ENCODE assay signal across 19 cellular contexts in genomic region chr2:220144411-220144810, GRCh38.
DNase-seq lines count a peak whose midpoint lies in the region; ATAC-seq and TF ChIP-seq lines count a peak whose summit lies in the region.
"Had no signal": no experiment of that assay in that cellular context is flagged by ENCODE, and none has a peak within 500 bp of the region (broad histone marks: within the 10 kb centered on the region; RNA-seq: fewer than 3 reads in every experiment).

No MANE protein-coding gene starts in this region.

- no peaks in the 10 kb centered on the region for H3K36me3 Mint-ChIP-seq in stimulated activated memory B cell treated with anti-CD40 and anti-IgM and Interleukin-4, amounts not matched to agents 10 μg/mL and 1 μg/mL and 100 μg/mL, for 72 hours

- no peak overlapping the region for H3K4me3 Mint-ChIP-seq in stimulated activated memory B cell treated with anti-CD40 and anti-IgM and Interleukin-4, amounts not matched to agents 10 μg/mL and 1 μg/mL and 100 μg/mL, for 72 hours
- H3K4me3 Mint-ChIP-seq: activated naive CD8-positive, alpha-beta T cell treated with anti-CD3 and anti-CD28 coated beads for 36 hours; dendritic cell treated with granulocyte-macrophage colony-stimulating factor and Interleukin-4, amounts not matched to agents 40 ng/mL and 50 ng/mL, for 4 days had no signal

- H3K4me3 ChIP-seq in choroid plexus epithelial cell (ENCODE audit: low read depth, low read length): no peak overlapping the region
- H3K4me3 ChIP-seq: K562, thoracic aorta had no signal

- H3K27ac Mint-ChIP-seq in stimulated activated memory B cell treated with anti-CD40 and anti-IgM and Interleukin-4, amounts not matched to agents 10 μg/mL and 1 μg/mL and 100 μg/mL, for 72 hours: no peak overlapping the region
- H3K27ac Mint-ChIP-seq: activated naive CD8-positive, alpha-beta T cell treated with anti-CD3 and anti-CD28 coated beads for 36 hours; dendritic cell treated with granulocyte-macrophage colony-stimulating factor and Interleukin-4, amounts not matched to agents 40 ng/mL and 50 ng/mL, for 4 days had no signal

- no peaks in the 10 kb centered on the region for H3K27me3 Mint-ChIP-seq in stimulated activated memory B cell treated with anti-CD40 and anti-IgM and Interleukin-4, amounts not matched to agents 10 μg/mL and 1 μg/mL and 100 μg/mL, for 72 hours
- H3K27me3 Mint-ChIP-seq: dendritic cell treated with granulocyte-macrophage colony-stimulating factor and Interleukin-4, amounts not matched to agents 40 ng/mL and 50 ng/mL, for 4 days had no signal

- DNase-seq in Daoy (ENCODE audit: low read depth) (peak; percentile 40), M059J (ENCODE audit: low read depth) (peak; percentile 82), choroid plexus epithelial cell (ENCODE audit: low read depth) (peak; percentile 22), myocyte (ENCODE audit: low read depth) (peak; percentile 41), NCI-H187 (lab: John Stamatoyannopoulos, UW) (no peak), DMS 273 (lab: John Stamatoyannopoulos, UW; ENCODE audit: unreplicated experiment) (no peak)
- DNase-seq: activated CD4-positive, CD25-positive, alpha-beta regulatory T cell treated with anti-CD3 and anti-CD28 coated beads, Interleukin-2, amount 50 U/mL, for 72 hours; activated naive CD8-positive, alpha-beta T cell treated with anti-CD3 and anti-CD28 coated beads for 36 hours; glutamatergic neuron; left ventricle myocardium superior; NCI-H2029 treated with DMSO at 0.1 percent for 48 hours; NCI-H510A; NK-92 treated with Interleukin-12 subunit alpha and Interleukin-12 subunit beta, amount 100 ng/mL, for 24 hours; T1000 had no signal

- no peak for ATAC-seq in GM21526 (IDR thresholded peaks at IDR 0.05; ENCODE audit: low FRiP score, unreplicated experiment)
- no peak for ATAC-seq in stimulated activated memory B cell treated with anti-CD40 and anti-IgM and Interleukin-4, amounts not matched to agents 10 μg/mL and 1 μg/mL and 100 μg/mL, for 72 hours
- ATAC-seq: K562, left ventricle myocardium superior had no signal

- no peaks in the 10 kb centered on the region for H3K4me1 Mint-ChIP-seq in stimulated activated memory B cell treated with anti-CD40 and anti-IgM and Interleukin-4, amounts not matched to agents 10 μg/mL and 1 μg/mL and 100 μg/mL, for 72 hours
- H3K4me1 Mint-ChIP-seq: activated naive CD8-positive, alpha-beta T cell treated with anti-CD3 and anti-CD28 coated beads for 36 hours had no signal

- H3K9me3 Mint-ChIP-seq in stimulated activated memory B cell treated with anti-CD40 and anti-IgM and Interleukin-4, amounts not matched to agents 10 μg/mL and 1 μg/mL and 100 μg/mL, for 72 hours: peaks cover 5% of the 10 kb centered on the region

- no peak for TF ChIP-seq CTCF in choroid plexus epithelial cell (conservative IDR thresholded peaks at IDR 0.05; ENCODE audit: low read depth, low read length)

Comparison
In these comparisons a context has a peak if more than half of its experiments do, and no peak if none do; other contexts are left out.
1. DNase-seq: peak in Daoy (single experiment), M059J (single experiment), choroid plexus epithelial cell (single experiment) and myocyte (single experiment); none in NCI-H187 (0 of 2) and DMS 273 (single experiment).